ENCODE assay signal across 14 cellular contexts in the genomic region with DNA sequence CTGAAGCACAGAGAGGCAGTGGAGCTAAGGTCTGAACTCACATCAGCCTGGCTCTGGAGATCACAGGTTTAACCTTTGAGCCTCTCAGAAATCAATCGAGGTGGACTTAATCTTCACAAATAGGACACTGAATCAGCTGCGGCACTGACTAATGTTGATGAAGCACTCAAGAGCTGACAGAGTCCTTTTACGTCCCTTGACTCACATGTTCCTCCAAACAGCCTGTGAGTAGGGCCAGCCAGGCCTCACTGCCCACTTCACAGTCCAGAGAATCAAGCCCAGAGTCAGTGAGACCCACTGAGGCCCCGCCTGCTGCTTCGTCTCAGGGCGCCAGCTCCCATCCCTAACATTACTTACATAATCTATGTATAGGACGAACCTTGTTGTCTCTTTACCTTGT.
DNase-seq lines count a peak whose midpoint lies in the region; ATAC-seq and TF ChIP-seq lines count a peak whose summit lies in the region.
"Had no signal": no experiment of that assay in that cellular context is flagged by ENCODE, and none has a peak within 500 bp of the region (broad histone marks: within the 10 kb centered on the region; RNA-seq: fewer than 3 reads in every experiment).

No MANE protein-coding gene starts in this region.

- TF ChIP-seq CTCF in brain microvascular endothelial cell (IDR thresholded peaks at IDR 0.05; ENCODE audit: low read depth, low read length, missing control alignments): no peak

- H4K8ac ChIP-seq in mesenchymal stem cell (ENCODE audit: low read length): peak overlapping the region; percentile 55

- H2BK12ac ChIP-seq in mesenchymal stem cell (ENCODE audit: low read length in 2 of 2): peak overlapping the region; percentile 49 to 61

- peak overlapping the region; percentile 26 for H2AK5ac ChIP-seq in mesenchymal stem cell (ENCODE audit: low read length, severe bottlenecking)

- no peak for ATAC-seq in HG02610 (IDR thresholded peaks at IDR 0.05; ENCODE audit: unreplicated experiment)
- ATAC-seq in HG02852 (IDR thresholded peaks at IDR 0.05; ENCODE audit: unreplicated experiment): no peak
- no peak for ATAC-seq in activated T-helper 17 cell treated with anti-CD3 and anti-CD28 coated beads, Interleukin-2, amount 50 U/mL, for 72 hours (replicated peaks)
- ATAC-seq: activated naive CD4-positive, alpha-beta T cell treated with anti-CD3 and anti-CD28 coated beads, Interleukin-2, amount 50 U/mL, for 72 hours; esophagus mucosa; stimulated activated effector memory CD8-positive, alpha-beta T cell treated with anti-CD3 and anti-CD28 coated beads, Interleukin-12 subunit alpha, Interleukin-12 subunit beta, amount 100 ng/mL, for 72 hours; WTC11 had no signal

- no peak overlapping the region for H3K27ac Mint-ChIP-seq in activated T-helper 17 cell treated with anti-CD3 and anti-CD28 coated beads, Interleukin-2, amount 50 U/mL, for 72 hours
- H3K27ac Mint-ChIP-seq: activated naive CD4-positive, alpha-beta T cell treated with anti-CD3 and anti-CD28 coated beads, Interleukin-2, amount 50 U/mL, for 72 hours; stimulated activated effector memory CD8-positive, alpha-beta T cell treated with anti-CD3 and anti-CD28 coated beads, Interleukin-12 subunit alpha, Interleukin-12 subunit beta, amount 100 ng/mL, for 72 hours had no signal

- WGBS in mesenchymal stem cell: 53% methylated on average over 7 of the region's 7 CpGs

- no peak overlapping the region for H2BK5ac ChIP-seq in mesenchymal stem cell (ENCODE audit: low read depth, low read length, poor library complexity, severe bottlenecking)

- H4K91ac ChIP-seq in mesenchymal stem cell (ENCODE audit: low read length): no peak overlapping the region

- H3K9ac ChIP-seq in mesenchymal stem cell (ENCODE audit: low read length): no peak overlapping the region

- H3K4me3 ChIP-seq in brain microvascular endothelial cell (ENCODE audit: low read depth, low read length) (no peak overlapping the region), mesenchymal stem cell (ENCODE audit: insufficient read depth in 1 of 2, low read depth in 1 of 2, low read length in 2 of 2) (no peak overlapping the region)

- H3K27me3 ChIP-seq in brain microvascular endothelial cell (replicated peaks): no peaks in the 10 kb centered on the region
- peaks cover 0 to 11% of the 10 kb centered on the region in 2 experiments for H3K27me3 ChIP-seq in mesenchymal stem cell (ENCODE audit: control insufficient read depth in 1 of 2, insufficient read depth in 1 of 2, low read length in 2 of 2)

- H2AFZ ChIP-seq in mesenchymal stem cell (ENCODE audit: low read depth, low read length): no peak overlapping the region

- peak overlapping the region; percentile 54 to 77 for H3K18ac ChIP-seq in mesenchymal stem cell (ENCODE audit: low read depth in 1 of 2, low read length in 2 of 2)

- H3K27ac ChIP-seq in brain microvascular endothelial cell (no peak overlapping the region), mesenchymal stem cell (ENCODE audit: low read length, poor library complexity, severe bottlenecking) (no peak overlapping the region)
- H3K27ac ChIP-seq: C4-2B had no signal

- no peak overlapping the region for H3K23ac ChIP-seq in mesenchymal stem cell (ENCODE audit: low read length in 2 of 2)

- H3K27me3 Mint-ChIP-seq in activated T-helper 17 cell treated with anti-CD3 and anti-CD28 coated beads, Interleukin-2, amount 50 U/mL, for 72 hours: no peaks in the 10 kb centered on the region

- H3K4me1 Mint-ChIP-seq in activated T-helper 17 cell treated with anti-CD3 and anti-CD28 coated beads, Interleukin-2, amount 50 U/mL, for 72 hours: no peaks in the 10 kb centered on the region
- H3K4me1 Mint-ChIP-seq: stimulated activated effector memory CD8-positive, alpha-beta T cell treated with anti-CD3 and anti-CD28 coated beads, Interleukin-12 subunit alpha, Interleukin-12 subunit beta, amount 100 ng/mL, for 72 hours had no signal

- peaks cover 5% of the 10 kb centered on the region for H3K36me3 ChIP-seq in brain microvascular endothelial cell (replicated peaks)
- H3K36me3 ChIP-seq in mesenchymal stem cell (ENCODE audit: control insufficient read depth in 1 of 2, insufficient read depth in 2 of 2, low read depth in 1 of 2, low read length in 2 of 2): peaks cover 0 to 45% of the 10 kb centered on the region in 2 experiments

- H2BK15ac ChIP-seq in mesenchymal stem cell (ENCODE audit: low read depth, poor library complexity, severe bottlenecking): no peak overlapping the region

- in situ Hi-C loops in brain microvascular endothelial cell (cut with HindIII; ENCODE audit: low pct_ligation_motif_present, low sequenced_read_pairs): no loop called here

- no peak overlapping the region for H3K4me3 Mint-ChIP-seq in activated T-helper 17 cell treated with anti-CD3 and anti-CD28 coated beads, Interleukin-2, amount 50 U/mL, for 72 hours
- H3K4me3 Mint-ChIP-seq: stimulated activated effector memory CD8-positive, alpha-beta T cell treated with anti-CD3 and anti-CD28 coated beads, Interleukin-12 subunit alpha, Interleukin-12 subunit beta, amount 100 ng/mL, for 72 hours; WTC11 had no signal

- peak overlapping the region in 1 of 2 experiments; percentile 84 for H3K14ac ChIP-seq in mesenchymal stem cell (ENCODE audit: low read length in 2 of 2)

- peak; percentile 15 for DNase-seq in HT1080 (ENCODE audit: low read depth)
- peak; percentile 58 for DNase-seq in brain microvascular endothelial cell
- peak; percentile 91 for DNase-seq in mesenchymal stem cell
- peak; percentile 60 for DNase-seq in stromal cell of bone marrow (ENCODE audit: low read depth)
- DNase-seq in stimulated activated naive CD4-positive, alpha-beta T cell (lab: John Stamatoyannopoulos, UW): no peak
- DNase-seq: stimulated activated CD4-positive, alpha-beta T cell treated with anti-CD3 and anti-CD28 coated beads, Interleukin-2, amount 100 ng/mL, for 48 hours had no signal

- H3K4me2 ChIP-seq in mesenchymal stem cell (ENCODE audit: low read length, poor library complexity, severe bottlenecking): no peak overlapping the region

- H3K9me3 ChIP-seq in mesenchymal stem cell (ENCODE audit: control insufficient read depth, low read length): no peaks in the 10 kb centered on the region

- no peaks in the 10 kb centered on the region for H3K36me3 Mint-ChIP-seq in activated T-helper 17 cell treated with anti-CD3 and anti-CD28 coated beads, Interleukin-2, amount 50 U/mL, for 72 hours (ENCODE audit: low read depth)
- H3K36me3 Mint-ChIP-seq: activated naive CD4-positive, alpha-beta T cell treated with anti-CD3 and anti-CD28 coated beads, Interleukin-2, amount 50 U/mL, for 72 hours; stimulated activated effector memory CD8-positive, alpha-beta T cell treated with anti-CD3 and anti-CD28 coated beads, Interleukin-12 subunit alpha, Interleukin-12 subunit beta, amount 100 ng/mL, for 72 hours had no signal

- H3K79me1 ChIP-seq in mesenchymal stem cell (replicated peaks; ENCODE audit: low read length, poor library complexity, severe bottlenecking): peaks cover 44% of the 10 kb centered on the region

- H3K9me3 Mint-ChIP-seq in activated T-helper 17 cell treated with anti-CD3 and anti-CD28 coated beads, Interleukin-2, amount 50 U/mL, for 72 hours: no peaks in the 10 kb centered on the region
- H3K9me3 Mint-ChIP-seq: activated naive CD4-positive, alpha-beta T cell treated with anti-CD3 and anti-CD28 coated beads, Interleukin-2, amount 50 U/mL, for 72 hours; WTC11 had no signal

- no peak overlapping the region for H3K4ac ChIP-seq in mesenchymal stem cell (ENCODE audit: low read depth in 1 of 2, low read length in 2 of 2)

- H3K4me1 ChIP-seq in mesenchymal stem cell (ENCODE audit: control insufficient read depth, insufficient read depth, low read depth, low read length): peaks cover 27% of the 10 kb centered on the region

- H2BK120ac ChIP-seq in mesenchymal stem cell (ENCODE audit: low read depth, low read length): peak overlapping the region; percentile 6

Comparison
In these comparisons a context has a peak if more than half of its experiments do, and no peak if none do; other contexts are left out.
1. DNase-seq: peak in HT1080 (single experiment), brain microvascular endothelial cell (single experiment), mesenchymal stem cell (single experiment) and stromal cell of bone marrow (single experiment); none in stimulated activated naive CD4-positive, alpha-beta T cell (0 of 6).